24 cellular contexts compared by ENCODE assay signal in the genomic region with DNA sequence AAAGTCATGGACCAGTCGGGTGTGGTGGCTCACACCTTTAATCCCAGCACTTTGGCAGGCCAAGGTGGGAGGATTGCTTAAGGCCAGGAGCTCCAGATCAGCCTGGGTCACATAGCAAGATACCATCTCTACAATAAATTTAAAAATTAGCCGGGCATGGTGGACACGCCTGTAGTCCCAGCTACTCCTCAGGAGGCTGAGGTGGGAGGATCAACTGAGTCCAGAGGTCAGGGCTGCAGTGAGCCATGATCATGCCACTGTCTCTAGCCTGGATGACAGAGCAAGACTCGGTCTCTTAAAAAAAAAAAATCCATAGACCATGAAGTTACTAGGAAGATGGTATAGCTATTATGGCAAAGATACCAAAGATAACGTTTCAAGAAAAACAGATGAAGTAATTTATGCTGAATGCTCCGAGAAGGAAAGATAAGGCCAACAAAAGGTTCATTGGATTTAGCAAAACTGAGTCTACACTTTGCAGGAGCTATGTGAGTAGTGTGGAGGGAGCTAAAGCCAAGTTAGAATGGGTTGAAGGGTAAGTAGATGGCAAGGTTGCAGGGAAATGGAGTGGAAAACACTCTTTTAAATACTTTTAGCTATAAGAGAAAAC. TPM values are rescaled to one million over a fixed set of nuclear protein-coding genes. Genes with fewer than 3 reads are reported as not detected.
DNase-seq lines count a peak whose midpoint lies in the region; ATAC-seq, FAIRE-seq and TF ChIP-seq lines count a peak whose summit lies in the region.
"Had no signal": no experiment of that assay in that cellular context is flagged by ENCODE, and none has a peak within 500 bp of the region (broad histone marks: within the 10 kb centered on the region; RNA-seq: fewer than 3 reads in every experiment).

No MANE protein-coding gene starts in this region.

- WGBS in trophoblast cell (ENCODE audit: extremely low coverage, insufficient coverage, insufficient read length): no CpG with 5 or more reads among the region's 6 CpGs

- H3K4me1 ChIP-seq in RWPE2 (ENCODE audit: insufficient read depth, poor library complexity, severe bottlenecking) (peaks cover 27% of the 10 kb centered on the region), trophoblast cell (ENCODE audit: control insufficient read depth in 1 of 2, insufficient read depth in 2 of 2, low read length in 2 of 2) (peaks cover 3% of the 10 kb centered on the region in 2 experiments)

- no peak overlapping the region for H3K14ac ChIP-seq in trophoblast cell (ENCODE audit: low read length)

- H2BK12ac ChIP-seq in trophoblast cell (ENCODE audit: low read length): no peak overlapping the region

- H2BK120ac ChIP-seq in trophoblast cell (ENCODE audit: insufficient read depth, low read length, poor library complexity): no peak overlapping the region

- H3K4me3 ChIP-seq in RWPE2 (ENCODE audit: severe bottlenecking) (no peak overlapping the region), trophoblast cell (ENCODE audit: low read depth, low read length) (no peak overlapping the region)
- H3K4me3 ChIP-seq: gastroesophageal sphincter, Peyer's patch, sigmoid colon, uterus had no signal

- H3K23ac ChIP-seq in trophoblast cell (ENCODE audit: low read length): no peak overlapping the region

- no peak overlapping the region for H2AK5ac ChIP-seq in trophoblast cell (ENCODE audit: low read length)

- H3K27ac ChIP-seq in RWPE2 (ENCODE audit: poor library complexity, severe bottlenecking): peak overlapping the region; percentile 75
- H3K27ac ChIP-seq in epithelial cell of prostate: peak overlapping the region; percentile 65
- no peak overlapping the region for H3K27ac ChIP-seq in trophoblast cell (ENCODE audit: low read depth, low read length)
- H3K27ac ChIP-seq: gastroesophageal sphincter, Peyer's patch, VCaP had no signal

- TF ChIP-seq POLR2A in H54 (IDR thresholded peaks at IDR 0.05; ENCODE audit: low read depth, low read length): no peak

- no peaks in the 10 kb centered on the region for H3K9me3 ChIP-seq in RWPE2 (ENCODE audit: severe bottlenecking)
- no peaks in the 10 kb centered on the region for H3K9me3 ChIP-seq in trophoblast cell (ENCODE audit: insufficient read depth, low read depth, low read length)
- H3K9me3 ChIP-seq: gastroesophageal sphincter, Peyer's patch, sigmoid colon, uterus had no signal

- no peak overlapping the region for H3K4me2 ChIP-seq in trophoblast cell (ENCODE audit: low read length)

- H3K4ac ChIP-seq in trophoblast cell (ENCODE audit: low read depth, low read length): no peak overlapping the region

- FAIRE-seq in H54 (lab: Jason Lieb, UNC): peak; percentile 58
- FAIRE-seq: GM12892, HTR-8/SVneo had no signal

- DNase-seq in H54 (ENCODE audit: insufficient read length, low spot score) (no peak), RWPE2 (ENCODE audit: low spot score) (no peak), epithelial cell of prostate (ENCODE audit: low read depth, low spot score) (no peak), trophoblast cell (peak; percentile 53 to 56), NCI-H1694 treated with DMSO at 0.1 percent for 48 hours (lab: John Stamatoyannopoulos, UW) (no peak)
- no peak for DNase-seq in activated naive CD4-positive, alpha-beta T cell treated with anti-CD3 and anti-CD28 coated beads, Interleukin-2, amount 50 U/mL, for 16 hours
- DNase-seq: activated CD4-positive, alpha-beta memory T cell treated with anti-CD3 and anti-CD28 coated beads for 36 hours; activated T-cell treated with anti-CD3 and anti-CD28 coated beads, Interleukin-2, amount 50 U/mL, for 48 hours; dermis blood vessel endothelial cell; DMS 273 treated with DMSO at 0.1 percent for 48 hours; left cardiac atrium; NCI-H146; nucleus accumbens; Peyer's patch; sigmoid colon; stimulated activated CD4-positive, alpha-beta T cell treated with anti-CD3 and anti-CD28 coated beads, Interleukin-2, amount 100 ng/mL, for 24 hours; T-cell; uterus had no signal

- no peak overlapping the region for H4K91ac ChIP-seq in trophoblast cell (ENCODE audit: low read depth, low read length)

- no peaks in the 10 kb centered on the region for H3K79me2 ChIP-seq in trophoblast cell (ENCODE audit: control insufficient read depth, insufficient read depth, low read length, poor library complexity)

- H3K36me3 ChIP-seq in RWPE2 (ENCODE audit: low read depth) (peaks cover 46% of the 10 kb centered on the region), trophoblast cell (ENCODE audit: control insufficient read depth in 1 of 2, insufficient read depth in 2 of 2, low read length in 2 of 2) (peaks cover 2 to 11% of the 10 kb centered on the region in 2 experiments)
- H3K36me3 ChIP-seq: uterus had no signal

- no peaks in the 10 kb centered on the region for H3K27me3 ChIP-seq in RWPE2 (ENCODE audit: insufficient read depth, poor library complexity, severe bottlenecking)
- H3K27me3 ChIP-seq in trophoblast cell (ENCODE audit: insufficient read depth, low read length): no peaks in the 10 kb centered on the region
- H3K27me3 ChIP-seq: gastroesophageal sphincter, Peyer's patch, sigmoid colon, uterus had no signal

- H2BK5ac ChIP-seq in trophoblast cell (ENCODE audit: low read depth, low read length, poor library complexity): no peak overlapping the region

- no peaks in the 10 kb centered on the region for H3K79me1 ChIP-seq in trophoblast cell (ENCODE audit: low read length)

- no peak overlapping the region for H3K18ac ChIP-seq in trophoblast cell (ENCODE audit: low read length)

- H4K12ac ChIP-seq in trophoblast cell (ENCODE audit: low read depth, low read length): no peak overlapping the region

- no peak for TF ChIP-seq CTCF in RWPE2 (IDR thresholded peaks at IDR 0.05; ENCODE audit: poor library complexity, severe bottlenecking)

- H2AFZ ChIP-seq in trophoblast cell (ENCODE audit: insufficient read depth, low read length, poor library complexity): no peak overlapping the region

- ATAC-seq in RWPE2 (ENCODE audit: low read depth): no peak
- ATAC-seq in HG02938 (IDR thresholded peaks at IDR 0.05; ENCODE audit: unreplicated experiment): no peak
- ATAC-seq: activated naive CD4-positive, alpha-beta T cell treated with anti-CD3 and anti-CD28 coated beads, Interleukin-2, amount 50 U/mL, for 72 hours; gastroesophageal sphincter; left cardiac atrium; T-cell had no signal

- H3K9ac ChIP-seq in trophoblast cell (ENCODE audit: low read length): no peak overlapping the region

- H4K8ac ChIP-seq in trophoblast cell (ENCODE audit: low read depth, low read length): no peak overlapping the region

RNA-seq across cellular contexts. Expression of gene TRIM37, which starts 11.7 kb away (rescaled TPM):
- polyA plus RNA-seq in trophoblast cell (2013): 17.4 and 18.6 TPM in 2 replicates

RNA-seq across cellular contexts. Expression of gene SKA2, which starts 60.0 kb away (rescaled TPM):
- 172 and 189 TPM in 2 replicates for polyA plus RNA-seq in trophoblast cell (2013)

Comparison
In these comparisons a context has a peak if more than half of its experiments do, and no peak if none do; other contexts are left out.
1. DNase-seq: peak in trophoblast cell (2 of 2); none in H54 (single experiment), RWPE2 (single experiment), epithelial cell of prostate (single experiment), NCI-H1694 treated with DMSO at 0.1 percent for 48 hours (single experiment) and activated naive CD4-positive, alpha-beta T cell treated with anti-CD3 and anti-CD28 coated beads, Interleukin-2, amount 50 U/mL, for 16 hours (single experiment).